In genomic region chr4:103198111-103198765, GRCh38 we compare ENCODE assay signal across 8 cellular contexts. TPM values are rescaled to one million over a fixed set of nuclear protein-coding genes. Genes with fewer than 3 reads are reported as not detected.
DNase-seq lines count a peak whose midpoint lies in the region; ATAC-seq, FAIRE-seq and TF ChIP-seq lines count a peak whose summit lies in the region.

Gene CENPE (minus strand): TSS chr4:103198343. CDS start chr4:103198319, 24 bp downstream.

- peaks cover 6% of the 10 kb centered on the region for H3K27me3 Mint-ChIP-seq in activated naive CD4-positive, alpha-beta T cell treated with anti-CD3 and anti-CD28 coated beads, Interleukin-2, amount 50 U/mL, for 24 hours

- no peaks in the 10 kb centered on the region for H3K9me3 Mint-ChIP-seq in activated naive CD4-positive, alpha-beta T cell treated with anti-CD3 and anti-CD28 coated beads, Interleukin-2, amount 50 U/mL, for 24 hours

- CTCF ChIA-PET in GM10248 (lab: Yijun Ruan, JAX): interaction anchor here (0.8 kb wide), 1 partner anchor 736 kb away, joined by 3 read pairs; no protein-coding TSS in a partner anchor

- no peaks in the 10 kb centered on the region for H3K9me3 ChIP-seq in pancreas
- H3K9me3 ChIP-seq in tibial nerve: no peaks in the 10 kb centered on the region

- peak within 1 kb of the TSS; percentile 92 for H3K4me3 ChIP-seq in NB4 (ENCODE audit: low read depth, low read length)
- peak within 1 kb of the TSS; percentile 52 to 69 (median 58) for H3K4me3 ChIP-seq in pancreas
- peak within 1 kb of the TSS; percentile 36 to 88 (median 69) for H3K4me3 ChIP-seq in tibial nerve

- H3K4me1 ChIP-seq in pancreas (no peaks in the 10 kb centered on the region), tibial nerve (peaks cover 0 to 15% (median 0%) of the 10 kb centered on the region in 4 donors)

- H3K36me3 Mint-ChIP-seq in activated naive CD4-positive, alpha-beta T cell treated with anti-CD3 and anti-CD28 coated beads, Interleukin-2, amount 50 U/mL, for 24 hours: no peaks in the 10 kb centered on the region

- H3K27ac Mint-ChIP-seq in activated naive CD4-positive, alpha-beta T cell treated with anti-CD3 and anti-CD28 coated beads, Interleukin-2, amount 50 U/mL, for 24 hours: peak within 1 kb of the TSS; percentile 99

- peak within 1 kb of the TSS; percentile 95 for H3K4me3 Mint-ChIP-seq in activated naive CD4-positive, alpha-beta T cell treated with anti-CD3 and anti-CD28 coated beads, Interleukin-2, amount 50 U/mL, for 24 hours

- TF ChIP-seq POLR2A in NB4 (IDR thresholded peaks at IDR 0.05; ENCODE audit: extremely low read depth, insufficient read length) (peak; percentile 38), tibial nerve (IDR thresholded peaks at IDR 0.05) (no peak)

- POLR2A ChIA-PET in GM10248 (lab: Yijun Ruan, JAX): no interaction called here

- intact Hi-C loops in Right ventricle myocardium superior (cut with DNase I): no loop called here
- intact Hi-C loops in pancreas (cut with DNase I): no loop called here

- WGBS in pancreas, 2 donors: 0 to 2% methylated on average over 37 to 44 of the region's 44 CpGs
- 1% methylated on average over 29 to 44 of the region's 44 CpGs for WGBS in tibial nerve, 2 donors

- FAIRE-seq in pancreas (lab: Jason Lieb, UNC): no peak

- peak; percentile 86 for DNase-seq in GM10248 (ENCODE audit: extremely low spot score)
- DNase-seq in NB4 (ENCODE audit: low read depth): peak; percentile 91
- DNase-seq in SKM-1 (lab: John Stamatoyannopoulos, UW; ENCODE audit: unreplicated experiment): peak; percentile 26
- peak; percentile 92 for DNase-seq in Right ventricle myocardium superior
- peak; percentile 75 to 90 (median 83) for DNase-seq in pancreas
- DNase-seq in tibial nerve (ENCODE audit: low spot score in 2 of 2): peak; percentile 75 to 84

- peak; percentile 96 for ATAC-seq in HG02571 (IDR thresholded peaks at IDR 0.05; ENCODE audit: unreplicated experiment)
- peak; percentile 99 for ATAC-seq in Right ventricle myocardium superior (ENCODE audit: poor library complexity)
- peak; percentile 97 to 99 (median 98) for ATAC-seq in pancreas

- TF ChIP-seq EP300 in tibial nerve (IDR thresholded peaks at IDR 0.05): peak; percentile 57 to 67

- H3K27ac ChIP-seq in pancreas (peak within 1 kb of the TSS in 1 of 4 donors; percentile 46), tibial nerve (peak within 1 kb of the TSS; percentile 8 to 84 (median 51))

- TF ChIP-seq CTCF in GM10248 (IDR thresholded peaks at IDR 0.05; ENCODE audit: control extremely low read depth, extremely low read depth, low read depth, missing control alignments) (no peak), NB4 (IDR thresholded peaks at IDR 0.05; ENCODE audit: low read depth, low read length) (no peak), pancreas (IDR thresholded peaks at IDR 0.05) (no peak), tibial nerve (IDR thresholded peaks at IDR 0.05) (peak in 2 of 5 experiments; percentile 31 to 36)

- H3K4me1 Mint-ChIP-seq in activated naive CD4-positive, alpha-beta T cell treated with anti-CD3 and anti-CD28 coated beads, Interleukin-2, amount 50 U/mL, for 24 hours: peaks cover 9% of the 10 kb centered on the region

- no peaks in the 10 kb centered on the region for H3K27me3 ChIP-seq in pancreas
- no peaks in the 10 kb centered on the region for H3K27me3 ChIP-seq in tibial nerve

- no peaks in the 10 kb centered on the region for H3K36me3 ChIP-seq in pancreas
- no peaks in the 10 kb centered on the region for H3K36me3 ChIP-seq in tibial nerve

RNA-seq across cellular contexts. Expression of gene CENPE, which starts in this region (rescaled TPM):
- total RNA-seq in Right ventricle myocardium superior (0.40 TPM), pancreas (1 to 10 TPM in 1 of 6 donors, under 1 TPM in 5; 0.05 to 2.7 (median 0.64) TPM), tibial nerve (1 to 10 TPM in 2 of 4 donors, under 1 TPM in 2; 0.20 to 6.1 (median 1.1) TPM)
- under 1 TPM; 0.04 to 0.05 TPM for polyA plus RNA-seq in pancreas

Comparison
In these comparisons a context has a peak if more than half of its experiments do, and no peak if none do; other contexts are left out.
1. Peak in DNase-seq and ATAC-seq in Right ventricle myocardium superior; RNA of the gene not detected or under 1 TPM.
2. DNase-seq: peak in every context shown above with its lines; median percentile 92 in Right ventricle myocardium superior; 91 in NB4; 86 in GM10248; 83 in pancreas; 80 in tibial nerve; 26 in SKM-1.